14 cellular contexts compared by ENCODE assay signal in the genomic region with DNA sequence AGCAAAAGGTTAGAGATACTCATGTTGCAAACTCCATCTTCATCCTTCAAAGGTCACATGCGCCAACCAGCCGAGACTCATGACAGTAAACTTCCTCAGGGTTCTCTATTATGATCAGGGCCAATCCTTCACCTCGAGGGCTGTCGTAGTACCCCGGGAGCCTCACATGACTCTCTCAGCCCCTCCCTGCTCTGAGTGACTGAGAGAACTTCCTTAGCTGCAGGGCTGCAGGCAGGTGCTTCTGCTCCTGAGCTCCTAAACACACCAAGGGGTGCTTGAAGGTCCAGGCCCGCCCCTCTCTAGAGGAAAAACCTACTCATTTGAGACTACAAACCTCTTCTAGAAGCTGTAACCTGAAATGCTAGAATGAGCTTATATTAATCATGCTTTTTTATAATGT. TPM values are rescaled to one million over a fixed set of nuclear protein-coding genes. Genes with fewer than 3 reads are reported as not detected.
A peak's percentile ranks its signal among the peaks of the same experiment; 100 is the strongest.
DNase-seq lines count a peak whose midpoint lies in the region; ATAC-seq and TF ChIP-seq lines count a peak whose summit lies in the region.
"Had no signal": no experiment of that assay in that cellular context is flagged by ENCODE, and none has a peak within 500 bp of the region (broad histone marks: within the 10 kb centered on the region; RNA-seq: fewer than 3 reads in every experiment).

No MANE protein-coding gene starts in this region.

- H3K27me3 Mint-ChIP-seq in WTC11 (ENCODE audit: low read depth), result no peaks in the 10 kb centered on the region

- no peaks in the 10 kb centered on the region for H3K9me3 ChIP-seq in left ventricle myocardium inferior (replicated peaks)
- H3K9me3 ChIP-seq in left lung, result no peaks in the 10 kb centered on the region
- no peaks in the 10 kb centered on the region for H3K9me3 ChIP-seq in testis
- H3K9me3 ChIP-seq: spleen had no signal

- no peak overlapping the region for H3K4me3 Mint-ChIP-seq in WTC11
- H3K4me3 Mint-ChIP-seq: activated CD4-positive, alpha-beta T cell treated with anti-CD3 and anti-CD28 coated beads, Interleukin-2, amount 10 ng/mL, durations not matched to agents 24 days and 14 days; activated naive CD4-positive, alpha-beta T cell treated with anti-CD3 and anti-CD28 coated beads for 36 hours; CD8-positive, alpha-beta T cell had no signal

- TF ChIP-seq POLR2A in testis (IDR thresholded peaks at IDR 0.05), result no peak

- peaks cover 11% of the 10 kb centered on the region for H3K9me3 Mint-ChIP-seq in WTC11
- H3K9me3 Mint-ChIP-seq: activated CD4-positive, alpha-beta T cell treated with anti-CD3 and anti-CD28 coated beads, Interleukin-2, amount 10 ng/mL, durations not matched to agents 24 days and 14 days; activated naive CD4-positive, alpha-beta T cell treated with anti-CD3 and anti-CD28 coated beads for 36 hours; CD8-positive, alpha-beta T cell had no signal

- CTCF ChIA-PET in WTC11 (lab: Charles Lee), result interaction anchor here (1.1 to 8.1 kb wide), 3 partner anchors 12 to 107 kb away, joined by 3 to 67 read pairs (median 14); no protein-coding TSS in a partner anchor

- intact Hi-C loops in cardiac septum (cut with DNase I), result no loop called here
- intact Hi-C loops in left ventricle myocardium inferior (cut with micrococcal nuclease), result no loop called here
- intact Hi-C loops in left lung (cut with DNase I), result no loop called here
- intact Hi-C loops in testis (cut with DNase I; ENCODE audit: low total_unique reads), result no loop called here

- H3K4me3 ChIP-seq in left ventricle myocardium inferior, result no peak overlapping the region
- H3K4me3 ChIP-seq in left lung, result no peak overlapping the region
- no peak overlapping the region for H3K4me3 ChIP-seq in testis
- H3K4me3 ChIP-seq: spleen had no signal

- H3K4me1 ChIP-seq in left ventricle myocardium inferior (peaks cover 5% of the 10 kb centered on the region), left lung (no peaks in the 10 kb centered on the region), testis (no peaks in the 10 kb centered on the region)
- H3K4me1 ChIP-seq: spleen had no signal

- ATAC-seq in WTC11 (peak; percentile 79), left lung (peak; percentile 89), HG03439 (IDR thresholded peaks at IDR 0.05; ENCODE audit: unreplicated experiment) (no peak), GM18873 (IDR thresholded peaks at IDR 0.05; ENCODE audit: low FRiP score, unreplicated experiment) (no peak)
- ATAC-seq: CD8-positive, alpha-beta T cell had no signal

- H3K36me3 ChIP-seq in left ventricle myocardium inferior (peaks cover 11% of the 10 kb centered on the region), left lung (no peaks in the 10 kb centered on the region), testis (ENCODE audit: low read depth, missing control alignments) (no peaks in the 10 kb centered on the region)
- H3K36me3 ChIP-seq: spleen had no signal

- H3K4me1 Mint-ChIP-seq in WTC11, result peaks cover 5% of the 10 kb centered on the region; the same call in 1 of the 2 replicates

- 0 out of 2 replicates have a peak, but pooled peaks cover 4% of the 10 kb centered on the region for H3K36me3 Mint-ChIP-seq in WTC11
- H3K36me3 Mint-ChIP-seq: CD8-positive, alpha-beta T cell had no signal

- no peak overlapping the region for H3K27ac Mint-ChIP-seq in WTC11
- H3K27ac Mint-ChIP-seq: activated CD4-positive, alpha-beta T cell treated with anti-CD3 and anti-CD28 coated beads, Interleukin-2, amount 10 ng/mL, durations not matched to agents 24 days and 14 days; activated naive CD4-positive, alpha-beta T cell treated with anti-CD3 and anti-CD28 coated beads for 36 hours; CD8-positive, alpha-beta T cell had no signal

- H3K27me3 ChIP-seq in left ventricle myocardium inferior (ENCODE audit: low read depth), result no peaks in the 10 kb centered on the region
- H3K27me3 ChIP-seq in left lung, result no peaks in the 10 kb centered on the region
- no peaks in the 10 kb centered on the region for H3K27me3 ChIP-seq in testis

- no peak overlapping the region for H3K27ac ChIP-seq in left ventricle myocardium inferior (replicated peaks)
- H3K27ac ChIP-seq in left lung, result no peak overlapping the region
- H3K27ac ChIP-seq in testis, result no peak overlapping the region

- POLR2A ChIA-PET in WTC11 (lab: Charles Lee), result no interaction called here

- no peak for TF ChIP-seq CTCF in left ventricle myocardium inferior (IDR thresholded peaks at IDR 0.05; ENCODE audit: borderline replicate concordance)
- no peak for TF ChIP-seq CTCF in WTC11 (IDR thresholded peaks at IDR 0.05)
- TF ChIP-seq CTCF in left lung (IDR thresholded peaks at IDR 0.05), result no peak
- no peak for TF ChIP-seq CTCF in testis (IDR thresholded peaks at IDR 0.05)

- DNase-seq in cardiac septum (ENCODE audit: low spot score) (peak; percentile 71), left ventricle myocardium inferior (no peak), WTC11 (ENCODE audit: low spot score) (no peak), left lung (peak in 1 of 2 donors; percentile 43), NCI-H226 (no peak), testis (no peak)
- DNase-seq: activated CD4-positive, alpha-beta T cell treated with anti-CD3 and anti-CD28 coated beads, Interleukin-2, amount 10 ng/mL, durations not matched to agents 24 days and 14 days; activated naive CD4-positive, alpha-beta T cell treated with anti-CD3 and anti-CD28 coated beads for 36 hours; CD8-positive, alpha-beta T cell; DND-41; retina; spleen had no signal

- WGBS in testis, 2 donors, result 68 to 76% methylated on average over 6 of the region's 6 CpGs

TF ChIP-seq in WTC11, 78 proteins besides CTCF, POLR2A, EP300 and RAD21 (continues in another document):
- TF ChIP-seq, protein P1, sequence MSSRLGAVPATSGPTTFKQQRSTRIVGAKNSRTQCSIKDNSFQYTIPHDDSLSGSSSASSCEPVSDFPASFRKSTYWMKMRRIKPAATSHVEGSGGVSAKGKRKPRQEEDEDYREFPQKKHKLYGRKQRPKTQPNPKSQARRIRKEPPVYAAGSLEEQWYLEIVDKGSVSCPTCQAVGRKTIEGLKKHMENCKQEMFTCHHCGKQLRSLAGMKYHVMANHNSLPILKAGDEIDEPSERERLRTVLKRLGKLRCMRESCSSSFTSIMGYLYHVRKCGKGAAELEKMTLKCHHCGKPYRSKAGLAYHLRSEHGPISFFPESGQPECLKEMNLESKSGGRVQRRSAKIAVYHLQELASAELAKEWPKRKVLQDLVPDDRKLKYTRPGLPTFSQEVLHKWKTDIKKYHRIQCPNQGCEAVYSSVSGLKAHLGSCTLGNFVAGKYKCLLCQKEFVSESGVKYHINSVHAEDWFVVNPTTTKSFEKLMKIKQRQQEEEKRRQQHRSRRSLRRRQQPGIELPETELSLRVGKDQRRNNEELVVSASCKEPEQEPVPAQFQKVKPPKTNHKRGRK (CRISPR knock-in tag; IDR thresholded peaks at IDR 0.05; ENCODE audit: borderline replicate concordance), result no peak
- TF ChIP-seq, protein P2, sequence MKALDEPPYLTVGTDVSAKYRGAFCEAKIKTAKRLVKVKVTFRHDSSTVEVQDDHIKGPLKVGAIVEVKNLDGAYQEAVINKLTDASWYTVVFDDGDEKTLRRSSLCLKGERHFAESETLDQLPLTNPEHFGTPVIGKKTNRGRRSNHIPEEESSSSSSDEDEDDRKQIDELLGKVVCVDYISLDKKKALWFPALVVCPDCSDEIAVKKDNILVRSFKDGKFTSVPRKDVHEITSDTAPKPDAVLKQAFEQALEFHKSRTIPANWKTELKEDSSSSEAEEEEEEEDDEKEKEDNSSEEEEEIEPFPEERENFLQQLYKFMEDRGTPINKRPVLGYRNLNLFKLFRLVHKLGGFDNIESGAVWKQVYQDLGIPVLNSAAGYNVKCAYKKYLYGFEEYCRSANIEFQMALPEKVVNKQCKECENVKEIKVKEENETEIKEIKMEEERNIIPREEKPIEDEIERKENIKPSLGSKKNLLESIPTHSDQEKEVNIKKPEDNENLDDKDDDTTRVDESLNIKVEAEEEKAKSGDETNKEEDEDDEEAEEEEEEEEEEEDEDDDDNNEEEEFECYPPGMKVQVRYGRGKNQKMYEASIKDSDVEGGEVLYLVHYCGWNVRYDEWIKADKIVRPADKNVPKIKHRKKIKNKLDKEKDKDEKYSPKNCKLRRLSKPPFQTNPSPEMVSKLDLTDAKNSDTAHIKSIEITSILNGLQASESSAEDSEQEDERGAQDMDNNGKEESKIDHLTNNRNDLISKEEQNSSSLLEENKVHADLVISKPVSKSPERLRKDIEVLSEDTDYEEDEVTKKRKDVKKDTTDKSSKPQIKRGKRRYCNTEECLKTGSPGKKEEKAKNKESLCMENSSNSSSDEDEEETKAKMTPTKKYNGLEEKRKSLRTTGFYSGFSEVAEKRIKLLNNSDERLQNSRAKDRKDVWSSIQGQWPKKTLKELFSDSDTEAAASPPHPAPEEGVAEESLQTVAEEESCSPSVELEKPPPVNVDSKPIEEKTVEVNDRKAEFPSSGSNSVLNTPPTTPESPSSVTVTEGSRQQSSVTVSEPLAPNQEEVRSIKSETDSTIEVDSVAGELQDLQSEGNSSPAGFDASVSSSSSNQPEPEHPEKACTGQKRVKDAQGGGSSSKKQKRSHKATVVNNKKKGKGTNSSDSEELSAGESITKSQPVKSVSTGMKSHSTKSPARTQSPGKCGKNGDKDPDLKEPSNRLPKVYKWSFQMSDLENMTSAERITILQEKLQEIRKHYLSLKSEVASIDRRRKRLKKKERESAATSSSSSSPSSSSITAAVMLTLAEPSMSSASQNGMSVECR (CRISPR knock-in tag; IDR thresholded peaks at IDR 0.05; ENCODE audit: borderline replicate concordance), result no peak
- no peak for TF ChIP-seq SMAD4 (CRISPR knock-in tag; IDR thresholded peaks at IDR 0.05)
- TF ChIP-seq, protein P3, sequence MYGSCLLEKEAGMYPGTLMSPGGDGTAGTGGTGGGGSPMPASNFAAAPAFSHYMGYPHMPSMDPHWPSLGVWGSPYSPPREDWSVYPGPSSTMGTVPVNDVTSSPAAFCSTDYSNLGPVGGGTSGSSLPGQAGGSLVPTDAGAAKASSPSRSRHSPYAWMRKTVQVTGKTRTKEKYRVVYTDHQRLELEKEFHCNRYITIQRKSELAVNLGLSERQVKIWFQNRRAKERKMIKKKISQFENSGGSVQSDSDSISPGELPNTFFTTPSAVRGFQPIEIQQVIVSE (CRISPR knock-in tag; IDR thresholded peaks at IDR 0.05; ENCODE audit: borderline replicate concordance), result no peak

RNA-seq across cellular contexts. Expression of gene LONRF2, which starts 48.2 kb away (rescaled TPM):
- 24.5 TPM for total RNA-seq in cardiac septum
- 19.0 TPM for total RNA-seq in left ventricle myocardium inferior
- 0.33 to 0.57 TPM (median 0.55 TPM) in 3 replicates for total RNA-seq in WTC11 (2021)
- total RNA-seq in left lung, result 1 to 10 TPM; 3.1 to 3.8 TPM
- 10 to 100 TPM; 16.1 to 17.7 TPM for total RNA-seq in testis
- 6.5 TPM for polyA plus RNA-seq in testis (ENCODE audit: insufficient read depth, low read depth, low replicate concordance)
- total RNA-seq: activated naive CD4-positive, alpha-beta T cell treated with anti-CD3 and anti-CD28 coated beads for 36 hours had no signal

Comparison
In these comparisons a context has a peak if more than half of its experiments do, and no peak if none do; other contexts are left out.
1. ATAC-seq: peak in WTC11 (single experiment) and left lung (single experiment); none in HG03439 (single experiment) and GM18873 (single experiment).